10 cellular contexts compared by ENCODE assay signal in the genomic region with DNA sequence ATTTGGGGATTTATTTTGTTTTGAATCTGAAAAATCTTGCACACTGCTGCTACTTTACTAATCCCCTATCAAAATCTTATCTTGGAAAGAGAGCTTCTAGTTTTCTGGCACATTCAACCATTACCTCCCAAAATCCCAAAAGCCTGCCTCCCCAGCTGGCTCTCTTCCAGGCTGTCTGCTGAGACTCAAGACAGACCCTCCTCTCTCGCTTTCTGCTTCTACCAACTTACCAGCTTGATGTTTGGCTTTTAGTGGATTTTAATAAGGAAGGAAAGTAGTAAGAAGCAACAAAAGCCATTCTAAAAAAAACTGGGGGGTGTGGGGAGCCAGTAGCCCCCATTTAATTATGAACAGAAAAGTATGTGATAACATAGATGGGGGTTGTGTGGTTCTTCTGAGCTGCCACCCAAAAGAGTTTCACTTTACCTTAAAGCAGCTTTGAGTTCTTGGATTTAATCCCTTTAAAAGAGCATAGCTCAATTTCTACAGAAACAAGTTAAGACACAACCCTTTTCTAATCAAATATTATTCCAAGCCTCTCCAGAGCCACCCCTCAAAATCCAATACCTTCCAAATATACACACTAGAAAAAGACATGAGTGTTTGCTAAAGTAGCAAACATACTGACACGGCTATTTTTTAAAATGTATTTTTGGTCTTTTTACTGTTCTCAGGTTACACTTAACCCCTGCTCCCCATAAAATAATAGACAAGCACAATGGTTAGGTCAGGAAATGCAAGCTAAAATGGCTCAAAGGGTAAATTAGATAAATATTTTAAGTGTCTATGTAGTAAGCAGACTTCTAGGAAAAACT.
DNase-seq lines count a peak whose midpoint lies in the region; ATAC-seq and TF ChIP-seq lines count a peak whose summit lies in the region.
"Had no signal": no experiment of that assay in that cellular context is flagged by ENCODE, and none has a peak within 500 bp of the region (broad histone marks: within the 10 kb centered on the region; RNA-seq: fewer than 3 reads in every experiment).

No MANE protein-coding gene starts in this region.

- H3K27me3 Mint-ChIP-seq in endodermal cell (ENCODE audit: insufficient read depth), result no peaks in the 10 kb centered on the region

- H3K4me3 ChIP-seq in H7 (ENCODE audit: insufficient read depth, low read depth, low read length) (no peak overlapping the region), endodermal cell (ENCODE audit: low read length) (peak overlapping the region; percentile 23), ovary (no peak overlapping the region)

- H3K4me3 Mint-ChIP-seq in endodermal cell, result peak overlapping the region; percentile 2

- peaks cover 22% of the 10 kb centered on the region for H3K36me3 Mint-ChIP-seq in endodermal cell (ENCODE audit: low read depth)

- intact Hi-C loops in ovary (cut with DNase I), result no loop called here

- H3K4me1 Mint-ChIP-seq in endodermal cell, result peaks cover 40% of the 10 kb centered on the region

- H3K4me1 ChIP-seq in endodermal cell (ENCODE audit: control insufficient read depth, insufficient read depth, low read length) (peaks cover 4% of the 10 kb centered on the region), ovary (ENCODE audit: insufficient read depth) (peaks cover 6% of the 10 kb centered on the region)

- DNase-seq in H7 (peak; percentile 51), NCI-H748 treated with DMSO at 0.1 percent for 48 hours (lab: John Stamatoyannopoulos, UW) (peak; percentile 43), endodermal cell (no peak), ovary (peak in 3 of 5 donors; percentile 34 to 49 (median 42)), AG08395 (ENCODE audit: low spot score) (no peak), islet precursor cell (no peak)
- DNase-seq in stimulated activated CD8-positive, alpha-beta memory T cell treated with anti-CD3 and anti-CD28 coated beads, Interleukin-4, amount 100 ng/mL, for 48 hours, result no peak
- DNase-seq: effector CD4-positive, alpha-beta T cell; NCI-H446 treated with DMSO at 0.1 percent for 48 hours had no signal

- no peak overlapping the region for H3K9ac ChIP-seq in endodermal cell (ENCODE audit: extremely low read depth, low read length, poor library complexity, severe bottlenecking)

- 69% methylated on average over 2 of the region's 2 CpGs; no CpG with 5 or more reads in 1 of the 2 experiments for WGBS in endodermal cell (ENCODE audit: insufficient coverage in 1 of 2, insufficient read length in 1 of 2), 2 experiments
- 8 to 13% (median 11%) methylated on average over 2 of the region's 2 CpGs for WGBS in ovary, 3 donors

- no peak for ATAC-seq in HG02852 (IDR thresholded peaks at IDR 0.05; ENCODE audit: unreplicated experiment)

- peak overlapping the region; percentile 59 for H3K27ac ChIP-seq in endodermal cell (ENCODE audit: low read depth, low read length)
- H3K27ac ChIP-seq in ovary, result peak overlapping the region in 1 of 2 donors; percentile 42

- no peaks in the 10 kb centered on the region for H3K9me3 Mint-ChIP-seq in endodermal cell

- H3K9me3 ChIP-seq in endodermal cell (ENCODE audit: control insufficient read depth, low read length) (no peaks in the 10 kb centered on the region), ovary (no peaks in the 10 kb centered on the region)

- no peak for TF ChIP-seq EP300 in ovary (IDR thresholded peaks at IDR 0.05)

- no peaks in the 10 kb centered on the region for H3K27me3 ChIP-seq in H7 (ENCODE audit: control insufficient read depth, insufficient read depth, low read length)
- H3K27me3 ChIP-seq in endodermal cell (ENCODE audit: control insufficient read depth, insufficient read depth, low read length, poor library complexity, severe bottlenecking), result no peaks in the 10 kb centered on the region
- no peaks in the 10 kb centered on the region for H3K27me3 ChIP-seq in ovary

- no peak for TF ChIP-seq CTCF in endodermal cell (conservative IDR thresholded peaks at IDR 0.05)
- no peak for TF ChIP-seq CTCF in ovary (IDR thresholded peaks at IDR 0.05)

- TF ChIP-seq POLR2A in ovary (IDR thresholded peaks at IDR 0.05), result no peak

- peak overlapping the region; percentile 21 for H3K27ac Mint-ChIP-seq in endodermal cell

- H3K36me3 ChIP-seq in H7 (replicated peaks; ENCODE audit: control insufficient read depth, insufficient read depth, low read length) (no peaks in the 10 kb centered on the region), endodermal cell (ENCODE audit: control insufficient read depth, insufficient read depth, low read length) (peaks cover 12% of the 10 kb centered on the region), ovary (no peaks in the 10 kb centered on the region)

Comparison
In these comparisons a context has a peak if more than half of its experiments do, and no peak if none do; other contexts are left out.
1. DNase-seq: peak in H7 (single experiment), NCI-H748 treated with DMSO at 0.1 percent for 48 hours (single experiment) and ovary (3 of 5); none in endodermal cell (single experiment), AG08395 (single experiment), stimulated activated CD8-positive, alpha-beta memory T cell treated with anti-CD3 and anti-CD28 coated beads, Interleukin-4, amount 100 ng/mL, for 48 hours (single experiment) and islet precursor cell (single experiment).